In genomic region chr6:10269814-10270472, GRCh38 we compare ENCODE assay signal across 16 cellular contexts.
DNase-seq lines count a peak whose midpoint lies in the region; ATAC-seq and TF ChIP-seq lines count a peak whose summit lies in the region.
"Had no signal": no experiment of that assay in that cellular context is flagged by ENCODE, and none has a peak within 500 bp of the region (broad histone marks: within the 10 kb centered on the region; RNA-seq: fewer than 3 reads in every experiment).

No MANE protein-coding gene starts in this region.

- H3K14ac ChIP-seq in H9 (ENCODE audit: insufficient read depth, low read length): no peak overlapping the region

- peak overlapping the region; percentile 59 for H2BK12ac ChIP-seq in H9 (ENCODE audit: insufficient read length, low read depth, low read length)

- TF ChIP-seq CTCF in H9 (conservative IDR thresholded peaks at IDR 0.05): no peak

- H3K27ac Mint-ChIP-seq in H9: no peak overlapping the region
- H3K27ac Mint-ChIP-seq: activated B cell treated with CpG ODN at 0.5 μM for 24 hours; activated T-cell treated with anti-CD3 and anti-CD28 coated beads, Interleukin-2, amount 50 U/mL, for 72 hours; CD4-positive, CD25-positive, alpha-beta regulatory T cell; immature natural killer cell; naive thymus-derived CD8-positive, alpha-beta T cell had no signal

- no peaks in the 10 kb centered on the region; a peak in 1 of 7 replicates for H3K36me3 Mint-ChIP-seq in H9 (ENCODE audit: insufficient read depth in 1 of 3, low read depth in 3 of 3)
- H3K36me3 Mint-ChIP-seq: CD4-positive, CD25-positive, alpha-beta regulatory T cell; immature natural killer cell; naive thymus-derived CD8-positive, alpha-beta T cell had no signal

- no peak overlapping the region for H2AFZ ChIP-seq in H9 (ENCODE audit: low read length)

- ATAC-seq in GM18517 (IDR thresholded peaks at IDR 0.05; ENCODE audit: unreplicated experiment): peak; percentile 80
- no peak for ATAC-seq in stimulated activated naive CD8-positive, alpha-beta T cell treated with anti-CD3 and anti-CD28 coated beads, Interleukin-15, Interleukin-2, amounts not matched to agents 100 U/mL and 50 U/mL, for 24 hours
- ATAC-seq: activated T-cell treated with anti-CD3 and anti-CD28 coated beads, Interleukin-2, amount 50 U/mL, for 72 hours; naive thymus-derived CD8-positive, alpha-beta T cell had no signal

- H2BK20ac ChIP-seq in H9 (ENCODE audit: low read depth, low read length, poor library complexity, severe bottlenecking): no peak overlapping the region

- no CpG with 5 or more reads among the region's 6 CpGs for WGBS in H9 (ENCODE audit: extremely low coverage, insufficient read length, low lambda C conversion rate)

- no peak overlapping the region for H3K9ac ChIP-seq in H9 (ENCODE audit: extremely low read depth, insufficient read length, low read length)

- no peak overlapping the region for H3K27ac ChIP-seq in H9 (ENCODE audit: insufficient read length, low read depth, low read length)
- H3K27ac ChIP-seq: esophagus muscularis mucosa had no signal

- H2BK120ac ChIP-seq in H9 (ENCODE audit: low read depth, low read length, poor library complexity, severe bottlenecking): no peak overlapping the region

- H3K56ac ChIP-seq in H9 (ENCODE audit: insufficient read length, low read depth, low read length): no peak overlapping the region

- no peaks in the 10 kb centered on the region for H3K79me1 ChIP-seq in H9 (ENCODE audit: insufficient read depth, low read depth, low read length, poor library complexity, severe bottlenecking)

- H3K4ac ChIP-seq in H9 (ENCODE audit: low read depth, low read length): no peak overlapping the region

- no peak overlapping the region for H3K23ac ChIP-seq in H9 (ENCODE audit: insufficient read length, low read depth, low read length)

- no peak overlapping the region for H4K5ac ChIP-seq in H9 (ENCODE audit: insufficient read length, low read depth, low read length)

- H4K20me1 ChIP-seq in H9 (ENCODE audit: control insufficient read depth, insufficient read depth, insufficient read length): no peaks in the 10 kb centered on the region

- no peak overlapping the region for H2BK5ac ChIP-seq in H9 (ENCODE audit: insufficient read length, low read length)

- peaks cover 4 to 6% of the 10 kb centered on the region in 2 experiments; a peak in 2 of 5 replicates for H3K9me3 Mint-ChIP-seq in H9
- H3K9me3 Mint-ChIP-seq: activated T-cell treated with anti-CD3 and anti-CD28 coated beads, Interleukin-2, amount 50 U/mL, for 72 hours had no signal

- no peaks in the 10 kb centered on the region for H3K9me3 ChIP-seq in H9 (ENCODE audit: control insufficient read depth, low read depth, low read length)
- H3K9me3 ChIP-seq: esophagus muscularis mucosa had no signal

- H3K4me1 ChIP-seq in H9 (ENCODE audit: insufficient read depth, low read length): peaks cover 10% of the 10 kb centered on the region; the same call in 1 of the 2 replicates

- H2AK5ac ChIP-seq in H9 (ENCODE audit: insufficient read length, low read length): no peak overlapping the region

- peaks cover 49 to 58% of the 10 kb centered on the region in 2 experiments for H3K4me1 Mint-ChIP-seq in H9
- H3K4me1 Mint-ChIP-seq: activated B cell treated with CpG ODN at 0.5 μM for 24 hours; CD4-positive, CD25-positive, alpha-beta regulatory T cell; immature natural killer cell; naive thymus-derived CD8-positive, alpha-beta T cell had no signal

- H3T11ph ChIP-seq in H9 (ENCODE audit: low read length): no peak overlapping the region

- no peak overlapping the region for H3K18ac ChIP-seq in H9 (ENCODE audit: insufficient read length, low read depth, low read length)

- H3K27me3 Mint-ChIP-seq in H9 (ENCODE audit: low read depth): peaks cover 2% of the 10 kb centered on the region; the same call in 1 of the 2 replicates

- H3K4me3 Mint-ChIP-seq in H9: no peak overlapping the region
- H3K4me3 Mint-ChIP-seq: activated B cell treated with CpG ODN at 0.5 μM for 24 hours; activated T-cell treated with anti-CD3 and anti-CD28 coated beads, Interleukin-2, amount 50 U/mL, for 72 hours; CD4-positive, CD25-positive, alpha-beta regulatory T cell; immature natural killer cell; naive thymus-derived CD8-positive, alpha-beta T cell had no signal

- no peak overlapping the region for H2BK15ac ChIP-seq in H9 (ENCODE audit: low read depth, low read length)

- H3K4me2 ChIP-seq in H9 (ENCODE audit: insufficient read depth, insufficient read length, low read length): no peak overlapping the region

- no peak overlapping the region for H4K91ac ChIP-seq in H9 (ENCODE audit: insufficient read length, low read depth, low read length)

- H3K27me3 ChIP-seq in H9 (ENCODE audit: insufficient read depth, low read length): no peaks in the 10 kb centered on the region

- no peaks in the 10 kb centered on the region for H3K23me2 ChIP-seq in H9 (ENCODE audit: insufficient read length, low read depth, low read length, poor library complexity, severe bottlenecking)

- no peaks in the 10 kb centered on the region for H3K79me2 ChIP-seq in H9 (ENCODE audit: insufficient read depth, low read length)

- H4K8ac ChIP-seq in H9 (replicated peaks; ENCODE audit: insufficient read length, low read depth, low read length): no peak overlapping the region

- DNase-seq in H9 (no peak), M059J (ENCODE audit: low read depth) (peak; percentile 90), iris pigment epithelial cell (ENCODE audit: low read depth) (peak; percentile 14), iPS-NIHi7 (ENCODE audit: extremely low spot score) (no peak), DMS 273 (lab: John Stamatoyannopoulos, UW; ENCODE audit: unreplicated experiment) (no peak), NK-92 (lab: John Stamatoyannopoulos, UW; ENCODE audit: unreplicated experiment) (no peak)
- DNase-seq in stimulated activated naive CD8-positive, alpha-beta T cell treated with anti-CD3 and anti-CD28 coated beads, Interleukin-15, Interleukin-2, amounts not matched to agents 100 U/mL and 50 U/mL, for 24 hours: no peak
- DNase-seq: activated B cell treated with CpG ODN at 0.5 μM for 24 hours; activated T-cell treated with anti-CD3 and anti-CD28 coated beads, Interleukin-2, amount 50 U/mL, for 72 hours; CD4-positive, CD25-positive, alpha-beta regulatory T cell; immature natural killer cell; naive thymus-derived CD8-positive, alpha-beta T cell; NCI-H1105; NCI-H524 had no signal

Comparison
In these comparisons a context has a peak if more than half of its experiments do, and no peak if none do; other contexts are left out.
1. DNase-seq: peak in M059J (single experiment) and iris pigment epithelial cell (single experiment); none in H9 (single experiment), iPS-NIHi7 (single experiment), DMS 273 (single experiment), NK-92 (single experiment) and stimulated activated naive CD8-positive, alpha-beta T cell treated with anti-CD3 and anti-CD28 coated beads, Interleukin-15, Interleukin-2, amounts not matched to agents 100 U/mL and 50 U/mL, for 24 hours (single experiment).